1 cellular context compared by ENCODE assay signal in the genomic region with DNA sequence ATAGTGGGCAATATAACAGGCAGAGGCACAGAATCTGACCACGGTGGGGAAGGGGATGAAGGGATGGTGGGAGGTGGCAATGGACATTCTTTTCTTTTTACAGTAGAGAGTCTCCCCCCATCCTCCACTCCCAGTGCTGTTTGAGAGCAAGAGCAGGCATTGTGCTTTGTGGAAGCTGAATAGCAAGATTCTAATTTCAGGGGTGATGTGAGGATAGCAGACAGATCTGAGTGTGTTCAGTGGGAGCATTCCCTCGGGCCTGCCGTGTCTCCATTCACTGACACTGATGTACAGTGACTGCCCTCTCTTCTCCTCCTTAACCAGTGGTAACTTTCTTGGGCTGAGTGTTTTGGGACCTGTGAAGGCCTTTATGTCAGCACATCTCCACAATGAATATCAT.
TF ChIP-seq lines count a peak whose summit lies in the region.

No MANE protein-coding gene starts in this region.

TF ChIP-seq in GM23338, 12 proteins besides CTCF, POLR2A, EP300 and RAD21 (continued from another document):
- TF ChIP-seq, protein P1, sequence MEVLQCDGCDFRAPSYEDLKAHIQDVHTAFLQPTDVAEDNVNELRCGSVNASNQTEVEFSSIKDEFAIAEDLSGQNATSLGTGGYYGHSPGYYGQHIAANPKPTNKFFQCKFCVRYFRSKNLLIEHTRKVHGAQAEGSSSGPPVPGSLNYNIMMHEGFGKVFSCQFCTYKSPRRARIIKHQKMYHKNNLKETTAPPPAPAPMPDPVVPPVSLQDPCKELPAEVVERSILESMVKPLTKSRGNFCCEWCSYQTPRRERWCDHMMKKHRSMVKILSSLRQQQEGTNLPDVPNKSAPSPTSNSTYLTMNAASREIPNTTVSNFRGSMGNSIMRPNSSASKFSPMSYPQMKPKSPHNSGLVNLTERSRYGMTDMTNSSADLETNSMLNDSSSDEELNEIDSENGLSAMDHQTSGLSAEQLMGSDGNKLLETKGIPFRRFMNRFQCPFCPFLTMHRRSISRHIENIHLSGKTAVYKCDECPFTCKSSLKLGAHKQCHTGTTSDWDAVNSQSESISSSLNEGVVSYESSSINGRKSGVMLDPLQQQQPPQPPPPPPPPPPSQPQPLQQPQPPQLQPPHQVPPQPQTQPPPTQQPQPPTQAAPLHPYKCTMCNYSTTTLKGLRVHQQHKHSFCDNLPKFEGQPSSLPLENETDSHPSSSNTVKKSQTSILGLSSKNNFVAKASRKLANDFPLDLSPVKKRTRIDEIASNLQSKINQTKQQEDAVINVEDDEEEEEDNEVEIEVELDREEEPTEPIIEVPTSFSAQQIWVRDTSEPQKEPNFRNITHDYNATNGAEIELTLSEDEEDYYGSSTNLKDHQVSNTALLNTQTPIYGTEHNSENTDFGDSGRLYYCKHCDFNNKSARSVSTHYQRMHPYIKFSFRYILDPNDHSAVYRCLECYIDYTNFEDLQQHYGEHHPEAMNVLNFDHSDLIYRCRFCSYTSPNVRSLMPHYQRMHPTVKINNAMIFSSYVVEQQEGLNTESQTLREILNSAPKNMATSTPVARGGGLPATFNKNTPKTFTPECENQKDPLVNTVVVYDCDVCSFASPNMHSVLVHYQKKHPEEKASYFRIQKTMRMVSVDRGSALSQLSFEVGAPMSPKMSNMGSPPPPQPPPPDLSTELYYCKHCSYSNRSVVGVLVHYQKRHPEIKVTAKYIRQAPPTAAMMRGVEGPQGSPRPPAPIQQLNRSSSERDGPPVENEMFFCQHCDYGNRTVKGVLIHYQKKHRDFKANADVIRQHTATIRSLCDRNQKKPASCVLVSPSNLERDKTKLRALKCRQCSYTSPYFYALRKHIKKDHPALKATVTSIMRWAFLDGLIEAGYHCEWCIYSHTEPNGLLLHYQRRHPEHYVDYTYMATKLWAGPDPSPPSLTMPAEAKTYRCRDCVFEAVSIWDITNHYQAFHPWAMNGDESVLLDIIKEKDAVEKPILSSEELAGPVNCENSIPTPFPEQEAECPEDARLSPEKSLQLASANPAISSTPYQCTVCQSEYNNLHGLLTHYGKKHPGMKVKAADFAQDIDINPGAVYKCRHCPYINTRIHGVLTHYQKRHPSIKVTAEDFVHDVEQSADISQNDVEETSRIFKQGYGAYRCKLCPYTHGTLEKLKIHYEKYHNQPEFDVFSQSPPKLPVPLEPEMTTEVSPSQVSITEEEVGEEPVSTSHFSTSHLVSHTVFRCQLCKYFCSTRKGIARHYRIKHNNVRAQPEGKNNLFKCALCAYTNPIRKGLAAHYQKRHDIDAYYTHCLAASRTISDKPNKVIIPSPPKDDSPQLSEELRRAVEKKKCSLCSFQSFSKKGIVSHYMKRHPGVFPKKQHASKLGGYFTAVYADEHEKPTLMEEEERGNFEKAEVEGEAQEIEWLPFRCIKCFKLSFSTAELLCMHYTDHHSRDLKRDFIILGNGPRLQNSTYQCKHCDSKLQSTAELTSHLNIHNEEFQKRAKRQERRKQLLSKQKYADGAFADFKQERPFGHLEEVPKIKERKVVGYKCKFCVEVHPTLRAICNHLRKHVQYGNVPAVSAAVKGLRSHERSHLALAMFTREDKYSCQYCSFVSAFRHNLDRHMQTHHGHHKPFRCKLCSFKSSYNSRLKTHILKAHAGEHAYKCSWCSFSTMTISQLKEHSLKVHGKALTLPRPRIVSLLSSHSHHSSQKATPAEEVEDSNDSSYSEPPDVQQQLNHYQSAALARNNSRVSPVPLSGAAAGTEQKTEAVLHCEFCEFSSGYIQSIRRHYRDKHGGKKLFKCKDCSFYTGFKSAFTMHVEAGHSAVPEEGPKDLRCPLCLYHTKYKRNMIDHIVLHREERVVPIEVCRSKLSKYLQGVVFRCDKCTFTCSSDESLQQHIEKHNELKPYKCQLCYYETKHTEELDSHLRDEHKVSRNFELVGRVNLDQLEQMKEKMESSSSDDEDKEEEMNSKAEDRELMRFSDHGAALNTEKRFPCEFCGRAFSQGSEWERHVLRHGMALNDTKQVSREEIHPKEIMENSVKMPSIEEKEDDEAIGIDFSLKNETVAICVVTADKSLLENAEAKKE (CRISPR knock-in tag; IDR thresholded peaks at IDR 0.05) = no peak
- TF ChIP-seq EZH2 (IDR thresholded peaks at IDR 0.05; ENCODE audit: low read depth, unreplicated experiment) = no peak
- no peak for TF ChIP-seq ZNF331 (CRISPR knock-in tag; IDR thresholded peaks at IDR 0.05; ENCODE audit: low read depth)
- no peak for TF ChIP-seq JUNB (IDR thresholded peaks at IDR 0.05; ENCODE audit: unreplicated experiment)
